In the genomic region with DNA sequence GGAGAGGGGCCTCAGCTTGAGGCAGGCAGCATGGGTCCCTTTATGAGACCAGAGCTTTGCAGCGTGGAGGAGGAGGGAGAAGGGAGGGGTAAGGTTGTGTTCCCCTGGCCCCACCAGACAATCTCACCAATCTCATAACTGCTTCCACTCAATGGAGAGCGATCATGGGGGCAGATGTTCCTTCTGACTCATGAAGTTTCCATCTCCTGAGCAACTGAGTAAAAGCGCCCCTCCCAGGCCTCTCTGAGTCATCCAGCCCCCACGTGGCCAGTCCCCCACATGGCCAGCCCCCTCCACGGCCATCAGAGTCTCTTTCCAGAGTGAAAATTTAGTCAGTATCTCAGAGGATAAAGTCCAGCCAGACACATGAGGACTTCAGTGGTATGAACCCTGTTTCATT, we compare ENCODE assay signal across 9 cellular contexts. TPM values are rescaled to one million over a fixed set of nuclear protein-coding genes. Genes with fewer than 3 reads are reported as not detected.
A peak's percentile ranks its signal among the peaks of the same experiment; 100 is the strongest.
DNase-seq lines count a peak whose midpoint lies in the region; ATAC-seq and TF ChIP-seq lines count a peak whose summit lies in the region.
"Had no signal": no experiment of that assay in that cellular context is flagged by ENCODE, and none has a peak within 500 bp of the region (broad histone marks: within the 10 kb centered on the region; RNA-seq: fewer than 3 reads in every experiment).

No MANE protein-coding gene starts in this region.

- peaks cover 12% of the 10 kb centered on the region for H3K4me1 Mint-ChIP-seq in activated CD4-positive, alpha-beta memory T cell treated with anti-CD3 and anti-CD28 coated beads for 36 hours (ENCODE audit: low read depth)
- H3K4me1 Mint-ChIP-seq in activated CD4-positive, alpha-beta memory T cell treated with anti-CD3 and anti-CD28 coated beads, Interleukin-2, amount 10 ng/mL, durations not matched to agents 7 days and 5 days: peaks cover 13% of the 10 kb centered on the region
- H3K4me1 Mint-ChIP-seq: B cell had no signal

- peak overlapping the region; percentile 4 for H3K27ac Mint-ChIP-seq in activated CD4-positive, alpha-beta memory T cell treated with anti-CD3 and anti-CD28 coated beads for 36 hours
- H3K27ac Mint-ChIP-seq in activated CD4-positive, alpha-beta memory T cell treated with anti-CD3 and anti-CD28 coated beads, Interleukin-2, amount 10 ng/mL, durations not matched to agents 7 days and 5 days: no peak overlapping the region
- H3K27ac Mint-ChIP-seq: B cell had no signal

- H3K9me3 Mint-ChIP-seq in activated CD4-positive, alpha-beta memory T cell treated with anti-CD3 and anti-CD28 coated beads for 36 hours: no peaks in the 10 kb centered on the region
- H3K9me3 Mint-ChIP-seq in activated CD4-positive, alpha-beta memory T cell treated with anti-CD3 and anti-CD28 coated beads, Interleukin-2, amount 10 ng/mL, durations not matched to agents 7 days and 5 days: no peaks in the 10 kb centered on the region

- no peak overlapping the region for H3K27ac ChIP-seq in foreskin keratinocyte

- no peaks in the 10 kb centered on the region for H3K36me3 Mint-ChIP-seq in activated CD4-positive, alpha-beta memory T cell treated with anti-CD3 and anti-CD28 coated beads for 36 hours
- no peaks in the 10 kb centered on the region for H3K36me3 Mint-ChIP-seq in activated CD4-positive, alpha-beta memory T cell treated with anti-CD3 and anti-CD28 coated beads, Interleukin-2, amount 10 ng/mL, durations not matched to agents 7 days and 5 days (ENCODE audit: low read depth)

- peak; percentile 76 for DNase-seq in activated CD4-positive, alpha-beta memory T cell treated with anti-CD3 and anti-CD28 coated beads for 36 hours
- DNase-seq in activated CD4-positive, alpha-beta memory T cell treated with anti-CD3 and anti-CD28 coated beads, Interleukin-2, amount 10 ng/mL, durations not matched to agents 7 days and 5 days: no peak
- peak; percentile 45 for DNase-seq in activated CD8-positive, alpha-beta memory T cell treated with anti-CD3 and anti-CD28 coated beads, Interleukin-2, amount 50 U/mL, for 4 hours
- DNase-seq in foreskin keratinocyte: no peak
- DNase-seq in stimulated activated CD8-positive, alpha-beta memory T cell treated with anti-CD3 and anti-CD28 coated beads, Interleukin-7, amount 100 ng/mL, for 48 hours (ENCODE audit: extremely low read depth in 1 of 2, low read depth in 1 of 2): peak; percentile 50 to 68
- DNase-seq in Kasumi-1 (lab: John Stamatoyannopoulos, UW): no peak
- DNase-seq in superior temporal gyrus (ENCODE audit: extremely low spot score): no peak
- DNase-seq in ureter (ENCODE audit: low spot score): no peak

- peaks cover 5% of the 10 kb centered on the region for H3K27me3 ChIP-seq in foreskin keratinocyte

- intact Hi-C loops in activated CD4-positive, alpha-beta memory T cell treated with anti-CD3 and anti-CD28 coated beads for 36 hours (cut with micrococcal nuclease): no loop called here

- H3K4me3 Mint-ChIP-seq in activated CD4-positive, alpha-beta memory T cell treated with anti-CD3 and anti-CD28 coated beads for 36 hours: no peak overlapping the region
- no peak overlapping the region for H3K4me3 Mint-ChIP-seq in activated CD4-positive, alpha-beta memory T cell treated with anti-CD3 and anti-CD28 coated beads, Interleukin-2, amount 10 ng/mL, durations not matched to agents 7 days and 5 days
- H3K4me3 Mint-ChIP-seq: B cell had no signal

- H3K4me1 ChIP-seq in foreskin keratinocyte: no peaks in the 10 kb centered on the region

- peak; percentile 11 for ATAC-seq in foreskin keratinocyte

- H3K27me3 Mint-ChIP-seq in activated CD4-positive, alpha-beta memory T cell treated with anti-CD3 and anti-CD28 coated beads for 36 hours: no peaks in the 10 kb centered on the region
- peaks cover 9% of the 10 kb centered on the region for H3K27me3 Mint-ChIP-seq in activated CD4-positive, alpha-beta memory T cell treated with anti-CD3 and anti-CD28 coated beads, Interleukin-2, amount 10 ng/mL, durations not matched to agents 7 days and 5 days

- CTCF ChIA-PET in activated CD4-positive, alpha-beta memory T cell treated with anti-CD3 and anti-CD28 coated beads for 36 hours (lab: Charles Lee): no interaction called here
- CTCF ChIA-PET in activated CD4-positive, alpha-beta memory T cell treated with anti-CD3 and anti-CD28 coated beads, Interleukin-2, amount 10 ng/mL, durations not matched to agents 7 days and 5 days (lab: Charles Lee): no interaction called here

- no peak for TF ChIP-seq CTCF in foreskin keratinocyte (conservative IDR thresholded peaks at IDR 0.05)

- POLR2A ChIA-PET in activated CD4-positive, alpha-beta memory T cell treated with anti-CD3 and anti-CD28 coated beads for 36 hours (lab: Charles Lee): no interaction called here
- POLR2A ChIA-PET in activated CD4-positive, alpha-beta memory T cell treated with anti-CD3 and anti-CD28 coated beads, Interleukin-2, amount 10 ng/mL, durations not matched to agents 7 days and 5 days (lab: Charles Lee): no interaction called here

RNA-seq across cellular contexts. Expression of a gene that starts 39.2 kb away (rescaled TPM):
- 1 to 10 TPM; 5.7 to 6.2 TPM for total RNA-seq in activated CD4-positive, alpha-beta memory T cell treated with anti-CD3 and anti-CD28 coated beads for 36 hours
- total RNA-seq in activated CD4-positive, alpha-beta memory T cell treated with anti-CD3 and anti-CD28 coated beads, Interleukin-2, amount 10 ng/mL, durations not matched to agents 7 days and 5 days: 10 to 100 TPM; 27.0 to 27.1 TPM
- total RNA-seq in foreskin keratinocyte (0.18 and 0.88 TPM in 2 replicates), ureter (10.3 TPM)
- polyA plus RNA-seq in foreskin keratinocyte: 0.03 and 0.21 TPM in 2 replicates

Comparison
In these comparisons a context has a peak if more than half of its experiments do, and no peak if none do; other contexts are left out.
1. DNase-seq: peak in activated CD4-positive, alpha-beta memory T cell treated with anti-CD3 and anti-CD28 coated beads for 36 hours (single experiment), activated CD8-positive, alpha-beta memory T cell treated with anti-CD3 and anti-CD28 coated beads, Interleukin-2, amount 50 U/mL, for 4 hours (single experiment) and stimulated activated CD8-positive, alpha-beta memory T cell treated with anti-CD3 and anti-CD28 coated beads, Interleukin-7, amount 100 ng/mL, for 48 hours (2 of 2); none in activated CD4-positive, alpha-beta memory T cell treated with anti-CD3 and anti-CD28 coated beads, Interleukin-2, amount 10 ng/mL, durations not matched to agents 7 days and 5 days (single experiment), foreskin keratinocyte (0 of 2), Kasumi-1 (0 of 2), superior temporal gyrus (single experiment) and ureter (single experiment).